In the genomic region with DNA sequence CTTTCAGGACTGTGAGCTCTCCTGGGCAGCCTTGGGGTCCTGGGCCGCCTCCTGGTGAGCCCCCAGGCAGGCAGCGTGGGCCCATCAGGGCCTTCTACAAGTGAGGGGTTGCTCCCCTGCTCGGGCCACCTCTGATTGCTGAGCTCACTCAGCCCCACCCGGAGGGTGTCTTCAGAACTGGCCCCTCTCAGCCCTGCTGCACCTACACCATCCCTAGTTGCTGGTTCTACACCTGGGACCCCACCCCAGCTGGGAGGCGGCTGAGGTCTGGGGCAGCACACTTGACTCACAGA, we compare ENCODE assay signal across 21 cellular contexts. TPM values are rescaled to one million over a fixed set of nuclear protein-coding genes. Genes with fewer than 3 reads are reported as not detected.
DNase-seq lines count a peak whose midpoint lies in the region; ATAC-seq, FAIRE-seq and TF ChIP-seq lines count a peak whose summit lies in the region.
"Had no signal": no experiment of that assay in that cellular context is flagged by ENCODE, and none has a peak within 500 bp of the region (broad histone marks: within the 10 kb centered on the region; RNA-seq: fewer than 3 reads in every experiment).

No MANE protein-coding gene starts in this region.

- TF ChIP-seq RAD21 in H1 (IDR thresholded peaks at IDR 0.05 in 1 of 2, conservative IDR thresholded peaks at IDR 0.05 in 1 of 2; ENCODE audit: low read depth in 2 of 2, low read length in 2 of 2): no peak

- H2AFZ ChIP-seq in H1 (ENCODE audit: low read length) (no peak overlapping the region), neural progenitor cell (replicated peaks) (no peak overlapping the region)

- H2BK20ac ChIP-seq in H1 (ENCODE audit: low read length): no peak overlapping the region

- no peaks in the 10 kb centered on the region for H3K36me3 Mint-ChIP-seq in neural progenitor cell
- H3K36me3 Mint-ChIP-seq: CD8-positive, alpha-beta T cell had no signal

- 71% methylated on average over 5 of the region's 5 CpGs; no CpG with 5 or more reads in 1 of the 2 experiments for WGBS in H1 (ENCODE audit: extremely low coverage in 1 of 2, insufficient coverage in 1 of 2, insufficient read length in 1 of 2, insufficient replicate concordance in 2 of 2, low coverage in 1 of 2, low lambda C conversion rate in 2 of 2, missing lambda C conversion rate in 1 of 2), 2 experiments

- no peak overlapping the region for H3K14ac ChIP-seq in H1 (ENCODE audit: insufficient read length)

- peaks cover 12% of the 10 kb centered on the region for H3K4me1 Mint-ChIP-seq in neural progenitor cell

- peaks cover 5% of the 10 kb centered on the region for H3K23me2 ChIP-seq in H1 (ENCODE audit: low read depth, low read length)

- H2BK120ac ChIP-seq in H1 (replicated peaks; ENCODE audit: low read depth, low read length): no peak overlapping the region

- no peak overlapping the region for H4K5ac ChIP-seq in H1 (ENCODE audit: insufficient read length, low read depth, low read length)

- no peak overlapping the region for H3K18ac ChIP-seq in H1 (ENCODE audit: extremely low read depth, low read length)

- H2AK5ac ChIP-seq in H1 (ENCODE audit: low read depth, low read length): no peak overlapping the region

- peaks cover 8% of the 10 kb centered on the region for H3K27me3 Mint-ChIP-seq in neural progenitor cell (ENCODE audit: insufficient read depth, low read depth)

- H3K79me2 ChIP-seq in H1 (ENCODE audit: control insufficient read depth in 1 of 2, insufficient read depth in 2 of 2, low read length in 2 of 2): no peaks in the 10 kb centered on the region
- H3K79me2 ChIP-seq in neural progenitor cell (ENCODE audit: low read depth): no peaks in the 10 kb centered on the region

- H3K4me3 ChIP-seq in HEK293 (ENCODE audit: low read depth, low read length) (no peak overlapping the region), H1 (ENCODE audit: extremely low read depth in 1 of 4, insufficient read depth in 2 of 4, low read depth in 3 of 4, low read length in 4 of 4) (no peak overlapping the region), neural progenitor cell (no peak overlapping the region), skeletal muscle tissue (ENCODE audit: low read length in 3 of 3) (peak overlapping the region in 2 of 3 donors; percentile 13 to 94)
- H3K4me3 ChIP-seq: A549, GM12878, HAP-1 had no signal

- H2BK12ac ChIP-seq in H1 (ENCODE audit: low read depth, low read length): no peak overlapping the region

- TF ChIP-seq EP300 in H1 (IDR thresholded peaks at IDR 0.05; ENCODE audit: borderline replicate concordance in 1 of 2, low read depth in 2 of 2, low read length in 2 of 2): no peak

- peaks cover 3% of the 10 kb centered on the region; the same call in 1 of the 2 replicates for H3K4me1 ChIP-seq in HEK293 (ENCODE audit: control insufficient read depth, insufficient read depth, low read length)
- peaks cover 0 to 26% (median 17%) of the 10 kb centered on the region in 4 experiments; a peak in 6 of 7 replicates for H3K4me1 ChIP-seq in H1 (replicated peaks in 1 of 4; ENCODE audit: control insufficient read depth in 3 of 4, insufficient read depth in 4 of 4, low read length in 3 of 4)
- H3K4me1 ChIP-seq in neural progenitor cell: peaks cover 19% of the 10 kb centered on the region
- H3K4me1 ChIP-seq in skeletal muscle tissue (ENCODE audit: control insufficient read depth in 3 of 3, insufficient read depth in 3 of 3, low read length in 3 of 3): peaks cover 41 to 51% (median 46%) of the 10 kb centered on the region in 3 donors

- no peak for TF ChIP-seq POLR2A in H1 (IDR thresholded peaks at IDR 0.05; ENCODE audit: control extremely low read depth in 1 of 2, low read depth in 2 of 2, low read length in 2 of 2)

- no peak for FAIRE-seq in H1 (lab: Jason Lieb, UNC)
- FAIRE-seq: A549, GM12878 had no signal

- no peak overlapping the region; the same call in 1 of the 2 replicates for H2BK15ac ChIP-seq in H1 (ENCODE audit: low read length)

- peak overlapping the region; percentile 2 to 26; a peak in 1 of 4 replicates for H3K4me2 ChIP-seq in H1 (ENCODE audit: insufficient read depth in 1 of 2, low read depth in 2 of 2, low read length in 2 of 2)
- H3K4me2 ChIP-seq in neural progenitor cell: peak overlapping the region; percentile 45
- H3K4me2 ChIP-seq: A549 had no signal

- no peaks in the 10 kb centered on the region for H3F3A ChIP-seq in neural progenitor cell (ENCODE audit: low read depth)

- TF ChIP-seq CTCF in HEK293 (tag by site-specific recombination; IDR thresholded peaks at IDR 0.05): no peak
- TF ChIP-seq CTCF in H1 (IDR thresholded peaks at IDR 0.05; ENCODE audit: control extremely low read depth in 1 of 3, insufficient read depth in 1 of 3, low read depth in 1 of 3, low read length in 3 of 3): no peak
- no peak for TF ChIP-seq CTCF in neural progenitor cell (IDR thresholded peaks at IDR 0.05)

- DNase-seq in H1 (ENCODE audit: low read depth in 1 of 2, low spot score in 2 of 2) (peak in 1 of 2 experiments; percentile 49), neural progenitor cell (ENCODE audit: low spot score) (no peak), cerebellum (ENCODE audit: low spot score) (no peak), T1000 (lab: John Stamatoyannopoulos, UW) (no peak)
- DNase-seq: CD8-positive, alpha-beta T cell; DND-41; Karpas-422; NCI-H1048; NCI-H1417 treated with DMSO at 0.1 percent for 48 hours; NCI-H187; NCI-H446 treated with DMSO at 0.1 percent for 48 hours; NCI-H526 treated with DMSO at 0.1 percent for 48 hours had no signal

- CTCF ChIA-PET in HEK293 (lab: Yijun Ruan, JAX): interaction anchor here (0.7 to 1.5 kb wide), 2 partner anchors 41 to 353 kb away, joined by 3 read pairs; no protein-coding TSS in a partner anchor
- CTCF ChIA-PET in H1 (lab: Charles Lee; ENCODE audit: partially characterized antibody): interaction anchor here (0.6 to 3.0 kb wide), 9 partner anchors 17 to 436 kb away, joined by 3 to 10 read pairs (median 4); no protein-coding TSS in a partner anchor

- no peak for ATAC-seq in HG03108 (IDR thresholded peaks at IDR 0.05; ENCODE audit: unreplicated experiment)
- ATAC-seq: A549; CD8-positive, alpha-beta T cell; GM12878; Right ventricle myocardium inferior had no signal

- H3K27ac ChIP-seq in HEK293 (ENCODE audit: extremely low read depth, low read depth, low read length) (no peak overlapping the region), H1 (ENCODE audit: low read depth, low read length) (no peak overlapping the region), neural progenitor cell (no peak overlapping the region), skeletal muscle tissue (ENCODE audit: low read depth, low read length) (peak overlapping the region; percentile 92)
- H3K27ac ChIP-seq: A549 had no signal

- no peak overlapping the region for H3K4ac ChIP-seq in H1 (replicated peaks; ENCODE audit: insufficient read length, low read depth, low read length)

- H3K9ac ChIP-seq in H1 (replicated peaks in 1 of 4; ENCODE audit: extremely low read depth in 1 of 4, low read depth in 3 of 4, low read length in 3 of 4): no peak overlapping the region
- no peak overlapping the region for H3K9ac ChIP-seq in neural progenitor cell
- peak overlapping the region in 2 of 3 donors; percentile 94 to 98 for H3K9ac ChIP-seq in skeletal muscle tissue (ENCODE audit: low read depth in 1 of 3, low read length in 3 of 3)

- H3K9me3 ChIP-seq in HEK293 (ENCODE audit: control insufficient read depth, insufficient read depth, low read depth, low read length) (no peaks in the 10 kb centered on the region), H1 (ENCODE audit: insufficient read depth in 2 of 2, low read depth in 1 of 2, low read length in 1 of 2) (no peaks in the 10 kb centered on the region), neural progenitor cell (ENCODE audit: low read depth) (no peaks in the 10 kb centered on the region), skeletal muscle tissue (ENCODE audit: control insufficient read depth in 3 of 3, low read length in 3 of 3) (no peaks in the 10 kb centered on the region)
- H3K9me3 ChIP-seq: A549, HAP-1 had no signal

- H3K27ac Mint-ChIP-seq in neural progenitor cell: no peak overlapping the region
- H3K27ac Mint-ChIP-seq: CD8-positive, alpha-beta T cell had no signal

- peak overlapping the region; percentile 51 for H4K8ac ChIP-seq in H1 (ENCODE audit: extremely low read depth, insufficient read depth, low read length)

- H4K20me1 ChIP-seq in H1 (replicated peaks in 1 of 2; ENCODE audit: control insufficient read depth in 1 of 2, insufficient read depth in 2 of 2, low read length in 2 of 2): peaks cover 0 to 3% of the 10 kb centered on the region in 2 experiments
- peaks cover 24% of the 10 kb centered on the region for H4K20me1 ChIP-seq in neural progenitor cell (ENCODE audit: low read depth)

- POLR2A ChIA-PET in HEK293 (lab: Yijun Ruan, JAX) (interaction anchor here (0.6 to 1.3 kb wide), 2 partner anchors 19 to 515 kb away, joined by 5 to 6 read pairs; no protein-coding TSS in a partner anchor), H1 (lab: Charles Lee; ENCODE audit: partially characterized antibody) (interaction anchor here (1.2 to 2.3 kb wide), 5 partner anchors 9 to 362 kb away, joined by 3 to 9 read pairs (median 5); a partner anchor contains a TSS)

- H2BK5ac ChIP-seq in H1 (ENCODE audit: low read depth, low read length): peak overlapping the region; percentile 24; the same call in 1 of the 2 replicates

- H3K79me1 ChIP-seq in H1 (ENCODE audit: low read depth, low read length): no peaks in the 10 kb centered on the region

- H3K36me3 ChIP-seq in HEK293 (ENCODE audit: control insufficient read depth in 2 of 2, insufficient read depth in 1 of 2, low read length in 2 of 2): no peaks in the 10 kb centered on the region
- no peaks in the 10 kb centered on the region for H3K36me3 ChIP-seq in H1 (ENCODE audit: control insufficient read depth in 2 of 4, insufficient read depth in 4 of 4, low read length in 3 of 4)
- H3K36me3 ChIP-seq in neural progenitor cell: no peaks in the 10 kb centered on the region
- no peaks in the 10 kb centered on the region for H3K36me3 ChIP-seq in skeletal muscle tissue (ENCODE audit: control insufficient read depth in 3 of 3, insufficient read depth in 3 of 3, low read length in 3 of 3)
- H3K36me3 ChIP-seq: HAP-1 had no signal

- H4K91ac ChIP-seq in H1 (replicated peaks; ENCODE audit: insufficient read length, low read length): no peak overlapping the region

- H3K4me3 Mint-ChIP-seq in neural progenitor cell: peak overlapping the region; percentile 8
- H3K4me3 Mint-ChIP-seq: CD8-positive, alpha-beta T cell had no signal

- H3K23ac ChIP-seq in H1 (ENCODE audit: insufficient read length): no peak overlapping the region

- H3K27me3 ChIP-seq in H1 (replicated peaks in 1 of 4; ENCODE audit: control insufficient read depth in 3 of 4, extremely low read depth in 1 of 4, insufficient read depth in 3 of 4, low read length in 3 of 4): peaks cover 0 to 7% (median 4%) of the 10 kb centered on the region in 4 experiments; a peak in 4 of 7 replicates
- H3K27me3 ChIP-seq in neural progenitor cell: peaks cover 42% of the 10 kb centered on the region
- H3K27me3 ChIP-seq in skeletal muscle tissue (ENCODE audit: control insufficient read depth in 3 of 3, insufficient read depth in 3 of 3, low read length in 3 of 3): peaks cover 13 to 24% (median 22%) of the 10 kb centered on the region in 3 donors

- H3K56ac ChIP-seq in H1 (replicated peaks; ENCODE audit: insufficient read length, low read depth, low read length): no peak overlapping the region

- H3K9me3 Mint-ChIP-seq in neural progenitor cell: no peaks in the 10 kb centered on the region
- H3K9me3 Mint-ChIP-seq: CD8-positive, alpha-beta T cell had no signal

RNA-seq across cellular contexts. Expression of a gene that starts 2.0 kb away (rescaled TPM):
- total RNA-seq in H1 (2021; fragmentation: NEBNext Ultra II Directional; extraction: Animal tissue kit (Norgen Biotek cat#: 25700)): 0.65 and 0.82 TPM in 2 replicates
- polyA plus RNA-seq in H1 (2011; rRNA removed): 0.50 and 0.60 TPM in 2 replicates
- polyA plus RNA-seq in H1 (2011; cell fraction: cytosol; rRNA removed): 0.59 TPM
- polyA plus RNA-seq in H1 (2011; cell fraction: nucleus; rRNA removed): 1.0 TPM
- 0.33 to 0.53 TPM (median 0.35 TPM) in 4 replicates for polyA plus RNA-seq in H1 (2012, experiment 1 of 2)
- polyA plus RNA-seq in H1 (2012, experiment 2 of 2): 0.35 TPM
- 0.65 TPM for polyA plus RNA-seq in H1 (2013, experiment 1 of 2)
- 0.57 TPM for polyA plus RNA-seq in H1 (2013, experiment 2 of 2)
- 0.07 TPM in 1 of 2 replicates, not detected in the other for polyA minus RNA-seq in H1 (2011; rRNA and poly(A)+ RNA removed)
- polyA minus RNA-seq in H1 (2011; cell fraction: cytosol; rRNA and poly(A)+ RNA removed): 0.73 TPM
- polyA minus RNA-seq in H1 (2011; cell fraction: nucleus; rRNA and poly(A)+ RNA removed): 0.60 TPM
- total RNA-seq in neural progenitor cell (ENCODE audit: low replicate concordance) (not detected in 2 replicates), skeletal muscle tissue (124 TPM), cerebellum (3.8 TPM)
- total RNA-seq: Right ventricle myocardium inferior, SK-MEL-5 had no signal

RNA-seq across cellular contexts. Expression of a gene that starts 26.8 kb away (rescaled TPM):
- total RNA-seq in H1 (2021; fragmentation: NEBNext Ultra II Directional; extraction: Animal tissue kit (Norgen Biotek cat#: 25700)): 10.6 and 11.1 TPM in 2 replicates
- 7.7 and 7.9 TPM in 2 replicates for polyA plus RNA-seq in H1 (2011; rRNA removed)
- 6.7 TPM for polyA plus RNA-seq in H1 (2011; cell fraction: cytosol; rRNA removed)
- 50.6 TPM for polyA plus RNA-seq in H1 (2011; cell fraction: nucleus; rRNA removed)
- 5.9 to 13.0 TPM (median 10.2 TPM) in 4 replicates for polyA plus RNA-seq in H1 (2012, experiment 1 of 2)
- 5.9 TPM for polyA plus RNA-seq in H1 (2012, experiment 2 of 2)
- polyA plus RNA-seq in H1 (2013, experiment 1 of 2): 7.2 TPM
- polyA plus RNA-seq in H1 (2013, experiment 2 of 2): 7.0 TPM
- 1.2 and 2.6 TPM in 2 replicates for polyA minus RNA-seq in H1 (2011; rRNA and poly(A)+ RNA removed)
- polyA minus RNA-seq in H1 (2011; cell fraction: cytosol; rRNA and poly(A)+ RNA removed): 3.0 TPM
- polyA minus RNA-seq in H1 (2011; cell fraction: nucleus; rRNA and poly(A)+ RNA removed): 10.6 TPM
- total RNA-seq in neural progenitor cell (ENCODE audit: low replicate concordance) (0.87 TPM in 1 of 2 replicates, not detected in the other), skeletal muscle tissue (not detected), cerebellum (0.91 TPM)
- total RNA-seq: GM12878, M059J, Right ventricle myocardium inferior, SK-MEL-5 had no signal

RNA-seq across cellular contexts. Expression of a gene that starts 43.9 kb away (rescaled TPM):
- total RNA-seq in H1 (2021; fragmentation: NEBNext Ultra II Directional; extraction: Animal tissue kit (Norgen Biotek cat#: 25700)): 19.8 and 21.9 TPM in 2 replicates
- polyA plus RNA-seq in H1 (2011; rRNA removed): 8.6 and 9.5 TPM in 2 replicates
- polyA plus RNA-seq in H1 (2011; cell fraction: cytosol; rRNA removed): 8.3 TPM
- polyA plus RNA-seq in H1 (2011; cell fraction: nucleus; rRNA removed): 11.0 TPM
- 8.9 to 11.6 TPM (median 10.6 TPM) in 4 replicates for polyA plus RNA-seq in H1 (2012, experiment 1 of 2)
- polyA plus RNA-seq in H1 (2012, experiment 2 of 2): 0.62 TPM
- polyA plus RNA-seq in H1 (2013, experiment 1 of 2): 11.3 TPM
- 10.3 TPM for polyA plus RNA-seq in H1 (2013, experiment 2 of 2)
- 30.1 and 31.7 TPM in 2 replicates for polyA minus RNA-seq in H1 (2011; rRNA and poly(A)+ RNA removed)
- polyA minus RNA-seq in H1 (2011; cell fraction: cytosol; rRNA and poly(A)+ RNA removed): 26.0 TPM
- 19.5 TPM for polyA minus RNA-seq in H1 (2011; cell fraction: nucleus; rRNA and poly(A)+ RNA removed)
- total RNA-seq in neural progenitor cell (ENCODE audit: low replicate concordance) (21.5 and 26.1 TPM in 2 replicates), skeletal muscle tissue (4.7 TPM), cerebellum (18.1 TPM)

Comparison
In these comparisons a context has a peak if more than half of its experiments do, and no peak if none do; other contexts are left out.
1. H3K4me3 ChIP-seq: peak in skeletal muscle tissue (2 of 3); none in HEK293 (single experiment), H1 (0 of 4) and neural progenitor cell (single experiment).
2. H3K9ac ChIP-seq: peak in skeletal muscle tissue (2 of 3); none in H1 (0 of 4) and neural progenitor cell (single experiment).
3. RNA of a gene that starts 2.0 kb away (total RNA-seq): 124 TPM in skeletal muscle tissue (single experiment); 3.8 TPM in cerebellum (single experiment), 0.65 to 0.82 TPM in H1 and not detected in neural progenitor cell; every median in the first group is over 10 times any median in the second.